1 cellular context compared by ENCODE assay signal in genomic region chr3:129878355-129878754, GRCh38.
TF ChIP-seq lines count a peak whose summit lies in the region.

No MANE protein-coding gene starts in this region.

TF ChIP-seq in GM23338, 12 proteins besides CTCF, POLR2A, EP300 and RAD21 (continued from another document):
- no peak for TF ChIP-seq ETS1 (IDR thresholded peaks at IDR 0.05)
- no peak for TF ChIP-seq STAT1 (IDR thresholded peaks at IDR 0.05; ENCODE audit: unreplicated experiment)
